ENCODE assay signal across 12 cellular contexts in the genomic region with DNA sequence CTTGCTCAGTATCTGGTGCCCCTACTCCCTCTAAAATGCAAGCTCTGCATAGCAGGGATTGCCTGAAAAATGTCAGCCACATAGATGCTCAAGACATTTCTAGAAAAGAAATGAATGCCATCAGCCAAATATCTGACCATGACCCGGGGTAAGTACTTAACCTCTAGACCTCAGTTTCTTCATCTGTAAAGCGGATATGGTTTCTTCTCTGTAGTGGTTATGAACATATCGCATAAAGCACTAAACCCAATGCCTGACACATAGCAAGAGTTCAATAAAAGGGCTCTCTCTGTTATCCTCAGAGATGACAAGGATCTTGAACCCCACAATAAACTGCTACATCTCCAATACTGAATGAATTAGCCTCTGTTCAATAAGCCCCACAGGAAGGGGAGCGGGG.
DNase-seq lines count a peak whose midpoint lies in the region; ATAC-seq and TF ChIP-seq lines count a peak whose summit lies in the region.
"Had no signal": no experiment of that assay in that cellular context is flagged by ENCODE, and none has a peak within 500 bp of the region (broad histone marks: within the 10 kb centered on the region; RNA-seq: fewer than 3 reads in every experiment).

No MANE protein-coding gene starts in this region.

- no peak overlapping the region for H3K18ac ChIP-seq in H9 (ENCODE audit: insufficient read length, low read depth, low read length)

- DNase-seq in activated T-cell treated with anti-CD3 and anti-CD28 coated beads, Interleukin-2, amount 50 U/mL, for 4 hours = no peak
- DNase-seq in activated T-cell treated with anti-CD3 and anti-CD28 coated beads, Interleukin-2, amount 50 U/mL, for 48 hours = no peak
- DNase-seq in T-helper 2 cell treated with Interferon-gamma antibody and Interleukin-4, amounts not matched to agents 5 μg/mL and 100 μg/mL, for 36 hours (ENCODE audit: low spot score) = peak; percentile 47
- no peak for DNase-seq in stimulated activated naive CD8-positive, alpha-beta T cell treated with anti-CD3 and anti-CD28 coated beads, Interleukin-15, Interleukin-2, amounts not matched to agents 100 U/mL and 50 U/mL, for 24 hours
- no peak for DNase-seq in dedifferentiated amniotic fluid mesenchymal stem cell (ENCODE audit: extremely low spot score)
- no peak for DNase-seq in NCI-H1417 (lab: John Stamatoyannopoulos, UW)
- DNase-seq in H9 = no peak
- DNase-seq: activated CD4-positive, alpha-beta T cell treated with anti-CD3 and anti-CD28 coated beads, Interleukin-2, amount 50 U/mL, for 48 hours; NCI-H1105; NCI-H748 treated with DMSO at 0.1 percent for 48 hours had no signal

- no peak overlapping the region for H3K14ac ChIP-seq in H9 (ENCODE audit: insufficient read depth, low read length)

- no peak overlapping the region for H3K4me2 ChIP-seq in H9 (ENCODE audit: insufficient read depth, insufficient read length, low read length)

- no peaks in the 10 kb centered on the region for H4K20me1 ChIP-seq in H9 (ENCODE audit: control insufficient read depth, insufficient read depth, insufficient read length)

- H2BK5ac ChIP-seq in H9 (ENCODE audit: insufficient read length, low read length) = no peak overlapping the region

- no peak overlapping the region for H2AFZ ChIP-seq in H9 (ENCODE audit: low read length)

- H4K5ac ChIP-seq in H9 (ENCODE audit: insufficient read length, low read depth, low read length) = no peak overlapping the region

- no peaks in the 10 kb centered on the region for H3K79me2 ChIP-seq in H9 (ENCODE audit: insufficient read depth, low read length)

- H3K23me2 ChIP-seq in H9 (ENCODE audit: insufficient read length, low read depth, low read length, poor library complexity, severe bottlenecking) = no peaks in the 10 kb centered on the region

- no peak overlapping the region for H3K4ac ChIP-seq in H9 (ENCODE audit: low read depth, low read length)

- H3K23ac ChIP-seq in H9 (ENCODE audit: insufficient read length, low read depth, low read length) = no peak overlapping the region

- no peak overlapping the region for H3K4me3 Mint-ChIP-seq in activated T-cell treated with anti-CD3 and anti-CD28 coated beads, Interleukin-2, amount 50 U/mL, for 4 hours
- peak overlapping the region; percentile 46 for H3K4me3 Mint-ChIP-seq in T-helper 2 cell treated with Interferon-gamma antibody and Interleukin-4, amounts not matched to agents 5 μg/mL and 100 μg/mL, for 36 hours
- H3K4me3 Mint-ChIP-seq in H9 = no peak overlapping the region

- H3K27ac Mint-ChIP-seq in T-helper 2 cell treated with Interferon-gamma antibody and Interleukin-4, amounts not matched to agents 5 μg/mL and 100 μg/mL, for 36 hours = peak overlapping the region; percentile 86
- peak overlapping the region in 1 of 3 experiments; percentile 63; a peak in 1 of 7 replicates for H3K27ac Mint-ChIP-seq in H9

- no peak overlapping the region for H2BK20ac ChIP-seq in H9 (ENCODE audit: low read depth, low read length, poor library complexity, severe bottlenecking)

- H3K56ac ChIP-seq in H9 (ENCODE audit: insufficient read length, low read depth, low read length) = no peak overlapping the region

- peak; percentile 45 to 47 for ATAC-seq in activated T-cell treated with anti-CD3 and anti-CD28 coated beads, Interleukin-2, amount 50 U/mL, for 4 hours
- ATAC-seq in HG02678 (IDR thresholded peaks at IDR 0.05; ENCODE audit: unreplicated experiment) = peak; percentile 43
- ATAC-seq in stimulated activated naive CD8-positive, alpha-beta T cell treated with anti-CD3 and anti-CD28 coated beads, Interleukin-15, Interleukin-2, amounts not matched to agents 100 U/mL and 50 U/mL, for 24 hours = peak; percentile 17

- no peak overlapping the region for H3K27ac ChIP-seq in H9 (ENCODE audit: insufficient read length, low read depth, low read length)

- H3K9me3 Mint-ChIP-seq in activated T-cell treated with anti-CD3 and anti-CD28 coated beads, Interleukin-2, amount 50 U/mL, for 4 hours = no peaks in the 10 kb centered on the region
- no peaks in the 10 kb centered on the region for H3K9me3 Mint-ChIP-seq in T-helper 2 cell treated with Interferon-gamma antibody and Interleukin-4, amounts not matched to agents 5 μg/mL and 100 μg/mL, for 36 hours
- no peaks in the 10 kb centered on the region for H3K9me3 Mint-ChIP-seq in H9

- no peak overlapping the region for H2BK120ac ChIP-seq in H9 (ENCODE audit: low read depth, low read length, poor library complexity, severe bottlenecking)

- no peaks in the 10 kb centered on the region for H3K36me3 Mint-ChIP-seq in activated T-cell treated with anti-CD3 and anti-CD28 coated beads, Interleukin-2, amount 50 U/mL, for 4 hours (ENCODE audit: insufficient read depth)
- H3K36me3 Mint-ChIP-seq in T-helper 2 cell treated with Interferon-gamma antibody and Interleukin-4, amounts not matched to agents 5 μg/mL and 100 μg/mL, for 36 hours (ENCODE audit: low read depth) = no peaks in the 10 kb centered on the region
- H3K36me3 Mint-ChIP-seq in H9 (ENCODE audit: insufficient read depth in 1 of 3, low read depth in 3 of 3) = no peaks in the 10 kb centered on the region; a peak in 1 of 7 replicates

- no peaks in the 10 kb centered on the region for H3K9me3 ChIP-seq in H9 (ENCODE audit: control insufficient read depth, low read depth, low read length)
- H3K9me3 ChIP-seq: mucosa of descending colon had no signal

- no peak overlapping the region for H2BK12ac ChIP-seq in H9 (ENCODE audit: insufficient read length, low read depth, low read length)

- H3K79me1 ChIP-seq in H9 (ENCODE audit: insufficient read depth, low read depth, low read length, poor library complexity, severe bottlenecking) = no peaks in the 10 kb centered on the region

- H3K4me1 ChIP-seq in H9 (ENCODE audit: insufficient read depth, low read length) = peaks cover 3% of the 10 kb centered on the region; the same call in 1 of the 2 replicates

- H3K4me1 Mint-ChIP-seq in activated T-cell treated with anti-CD3 and anti-CD28 coated beads, Interleukin-2, amount 50 U/mL, for 4 hours (ENCODE audit: low read depth) = peaks cover 38% of the 10 kb centered on the region
- H3K4me1 Mint-ChIP-seq in T-helper 2 cell treated with Interferon-gamma antibody and Interleukin-4, amounts not matched to agents 5 μg/mL and 100 μg/mL, for 36 hours (ENCODE audit: low read depth) = peaks cover 50% of the 10 kb centered on the region
- peaks cover 36% of the 10 kb centered on the region in 2 experiments for H3K4me1 Mint-ChIP-seq in H9

- H3K27me3 ChIP-seq in H9 (ENCODE audit: insufficient read depth, low read length) = no peaks in the 10 kb centered on the region

- no peak for TF ChIP-seq CTCF in H9 (conservative IDR thresholded peaks at IDR 0.05)

- no peak overlapping the region for H4K8ac ChIP-seq in H9 (replicated peaks; ENCODE audit: insufficient read length, low read depth, low read length)

- H2BK15ac ChIP-seq in H9 (ENCODE audit: low read depth, low read length) = no peak overlapping the region

- no CpG with 5 or more reads among the region's 4 CpGs for WGBS in H9 (ENCODE audit: extremely low coverage, insufficient read length, low lambda C conversion rate)

- no peak overlapping the region for H3K9ac ChIP-seq in H9 (ENCODE audit: extremely low read depth, insufficient read length, low read length)

- H2AK5ac ChIP-seq in H9 (ENCODE audit: insufficient read length, low read length) = no peak overlapping the region

- H3K27me3 Mint-ChIP-seq in activated T-cell treated with anti-CD3 and anti-CD28 coated beads, Interleukin-2, amount 50 U/mL, for 4 hours (ENCODE audit: low read depth) = peaks cover 5% of the 10 kb centered on the region
- peaks cover 2% of the 10 kb centered on the region for H3K27me3 Mint-ChIP-seq in T-helper 2 cell treated with Interferon-gamma antibody and Interleukin-4, amounts not matched to agents 5 μg/mL and 100 μg/mL, for 36 hours (ENCODE audit: low read depth)
- no peaks in the 10 kb centered on the region for H3K27me3 Mint-ChIP-seq in H9 (ENCODE audit: low read depth)

- no peak overlapping the region for H4K91ac ChIP-seq in H9 (ENCODE audit: insufficient read length, low read depth, low read length)

- H3T11ph ChIP-seq in H9 (ENCODE audit: low read length) = no peak overlapping the region
